30 cellular contexts compared by ENCODE assay signal in the genomic region with DNA sequence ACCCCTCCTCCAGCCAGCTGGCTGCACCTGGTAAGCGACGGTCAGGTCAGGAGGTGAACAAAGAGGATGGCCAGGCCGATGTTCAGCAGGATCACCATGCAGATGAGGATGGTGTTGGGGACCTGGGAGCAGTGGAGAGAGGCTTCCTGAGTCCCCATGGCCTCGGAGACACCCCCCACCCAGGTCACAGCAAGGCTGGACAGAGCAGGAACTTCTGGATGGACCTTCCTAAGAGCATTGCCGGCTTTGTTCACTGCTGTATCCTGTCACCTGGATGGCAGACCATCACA.
"Had no signal": no experiment of that assay in that cellular context is flagged by ENCODE, and none has a peak within 500 bp of the region (broad histone marks: within the 10 kb centered on the region; RNA-seq: fewer than 3 reads in every experiment).

No MANE protein-coding gene starts in this region.

- H2AFZ ChIP-seq: PC-9 had no signal

- H3K4me2 ChIP-seq: PC-9 had no signal

- H3K27ac ChIP-seq: adrenal gland, body of pancreas, breast epithelium, PC-9, RWPE1, VCaP had no signal

- DNase-seq: activated B cell treated with CpG ODN at 0.5 μM for 24 hours; activated CD4-positive, alpha-beta memory T cell treated with anti-CD3 and anti-CD28 coated beads for 36 hours; activated CD4-positive, alpha-beta T cell treated with anti-CD3 and anti-CD28 coated beads for 4 hours; activated CD4-positive, alpha-beta T cell treated with anti-CD3 and anti-CD28 coated beads, Interleukin-2, amount 50 U/mL, for 1 hour; activated CD4-positive, CD25-positive, alpha-beta regulatory T cell treated with anti-CD3 and anti-CD28 coated beads, Interleukin-2, amount 50 U/mL, for 72 hours; activated gamma-delta T cell; activated naive CD4-positive, alpha-beta T cell treated with Interleukin-2 at 50 U/mL for 16 hours; activated T-cell treated with anti-CD3 and anti-CD28 coated beads, Interleukin-2, amount 50 U/mL, for 1 hour; activated T-cell treated with anti-CD3 and anti-CD28 coated beads, Interleukin-2, amount 50 U/mL, for 72 hours; adrenal gland; body of pancreas; caudate nucleus; Karpas-422; KBM-7; NCI-H1105; NCI-H1417 treated with DMSO at 0.1 percent for 48 hours; NCI-H187 treated with DMSO at 0.1 percent for 48 hours; NCI-H2081; NCI-H345; NCI-H524 treated with DMSO at 0.1 percent for 48 hours; PC-9; Right ventricle myocardium superior; SW 1271; T-helper 1 cell; T-helper 2 cell; T-helper 9 cell had no signal

- ATAC-seq: activated T-cell treated with anti-CD3 and anti-CD28 coated beads, Interleukin-2, amount 50 U/mL, for 72 hours; activated T-helper 17 cell treated with anti-CD3 and anti-CD28 coated beads, Interleukin-2, amount 50 U/mL, for 72 hours; body of pancreas had no signal

- H3K36me3 ChIP-seq: adrenal gland, breast epithelium had no signal

- H3K4me3 ChIP-seq: adrenal gland, body of pancreas, breast epithelium, PC-9 had no signal

- H3K9me3 ChIP-seq: adrenal gland, body of pancreas, breast epithelium had no signal

- H3K4me1 ChIP-seq: adrenal gland, body of pancreas, breast epithelium had no signal
